Comparison of ENCODE assay signal across 17 cellular contexts in the genomic region with DNA sequence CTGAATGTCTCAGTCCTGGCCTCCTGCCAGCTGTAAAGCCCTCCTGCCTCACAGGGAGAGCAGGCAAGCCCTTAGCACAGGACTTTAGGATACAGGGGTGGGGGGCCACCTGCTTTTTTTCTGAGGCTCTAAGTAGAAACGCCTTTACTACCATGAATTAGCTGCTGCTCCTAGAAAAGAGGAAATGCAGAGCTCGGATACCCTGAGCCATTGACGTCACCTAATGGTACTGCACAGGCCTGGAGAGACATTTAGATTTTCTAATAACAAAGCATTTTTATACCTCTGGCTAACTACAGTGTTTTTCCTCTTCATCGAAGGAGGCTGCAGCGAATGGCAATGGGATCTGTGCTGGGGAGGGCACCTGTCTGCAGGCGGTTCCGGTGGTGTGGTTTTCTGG.
DNase-seq lines count a peak whose midpoint lies in the region; ATAC-seq, FAIRE-seq and TF ChIP-seq lines count a peak whose summit lies in the region.
"Had no signal": no experiment of that assay in that cellular context is flagged by ENCODE, and none has a peak within 500 bp of the region (broad histone marks: within the 10 kb centered on the region; RNA-seq: fewer than 3 reads in every experiment).

No MANE protein-coding gene starts in this region.

- peaks cover 89% of the 10 kb centered on the region for H3K4me1 ChIP-seq in OCI-LY3 (ENCODE audit: low read length)
- H3K4me1 ChIP-seq in Peyer's patch: no peaks in the 10 kb centered on the region
- no peaks in the 10 kb centered on the region for H3K4me1 ChIP-seq in PC-3 (ENCODE audit: insufficient read depth, low read length)

- no peak for TF ChIP-seq CTCF in OCI-LY3 (IDR thresholded peaks at IDR 0.05; ENCODE audit: low read depth, low read length)
- no peak for TF ChIP-seq CTCF in Peyer's patch (IDR thresholded peaks at IDR 0.05)
- no peak for TF ChIP-seq CTCF in PC-3 (conservative IDR thresholded peaks at IDR 0.05; ENCODE audit: low read depth, low read length)

- DNase-seq in GM12891 (ENCODE audit: insufficient read length, low spot score) (no peak), MV-4-11 (lab: John Stamatoyannopoulos, UW) (peak; percentile 50), germinal center (ENCODE audit: low spot score) (peak; percentile 22), Peyer's patch (no peak), PC-3 (no peak), NCI-H187 (lab: John Stamatoyannopoulos, UW) (no peak)
- DNase-seq: DMS 273 treated with DMSO at 0.1 percent for 48 hours, H9, Karpas-422, MM.1S, NCI-H1436 treated with DMSO at 0.1 percent for 48 hours, NCI-H2171, SHP77 treated with DMSO at 0.1 percent for 48 hours, SW 1271 had no signal

- FAIRE-seq in GM12891 (lab: Jason Lieb, UNC): no peak
- FAIRE-seq: HepG2 had no signal

- peak overlapping the region; percentile 93 for H3K27ac ChIP-seq in OCI-LY3 (ENCODE audit: low read length)
- H3K27ac ChIP-seq in Peyer's patch: no peak overlapping the region
- H3K27ac ChIP-seq in PC-3 (ENCODE audit: low read length): no peak overlapping the region

- H3K4me3 ChIP-seq in OCI-LY3 (ENCODE audit: low read length): peak overlapping the region; percentile 31; the same call in 1 of the 2 replicates
- no peak overlapping the region for H3K4me3 ChIP-seq in Peyer's patch
- H3K4me3 ChIP-seq in PC-3 (ENCODE audit: low read length): no peak overlapping the region

- H3K9ac ChIP-seq in OCI-LY3 (ENCODE audit: low read length) (peak overlapping the region; percentile 68), PC-3 (ENCODE audit: low read length) (no peak overlapping the region)

- H3F3A ChIP-seq in PC-3 (ENCODE audit: low read length, unreplicated experiment): no peaks in the 10 kb centered on the region

- H4K20me1 ChIP-seq in OCI-LY3 (ENCODE audit: insufficient read depth, low read length) (no peaks in the 10 kb centered on the region), PC-3 (ENCODE audit: low read length) (no peaks in the 10 kb centered on the region)

- H2AFZ ChIP-seq in OCI-LY3 (ENCODE audit: low read depth, low read length): 0 out of 2 replicates have a peak overlapping the region, but pooled peaks have one; percentile 27
- no peak overlapping the region for H2AFZ ChIP-seq in PC-3 (ENCODE audit: low read length)

- H3K27me3 ChIP-seq in OCI-LY3 (ENCODE audit: low read depth, low read length): no peaks in the 10 kb centered on the region
- no peaks in the 10 kb centered on the region for H3K27me3 ChIP-seq in Peyer's patch
- H3K27me3 ChIP-seq in PC-3 (ENCODE audit: low read length): no peaks in the 10 kb centered on the region

- TF ChIP-seq POLR2A in GM12891 (IDR thresholded peaks at IDR 0.05; ENCODE audit: low read depth, low read length) (no peak), Peyer's patch (IDR thresholded peaks at IDR 0.05) (no peak)

- H3K36me3 ChIP-seq in OCI-LY3 (replicated peaks; ENCODE audit: low read depth, low read length) (no peaks in the 10 kb centered on the region), Peyer's patch (no peaks in the 10 kb centered on the region), PC-3 (ENCODE audit: low read depth, low read length) (no peaks in the 10 kb centered on the region)

- intact Hi-C loops in PC-3 (cut with micrococcal nuclease): no loop called here

- CTCF ChIA-PET in PC-3 (lab: Charles Lee): no interaction called here

- H3K9me2 ChIP-seq in PC-3 (replicated peaks; ENCODE audit: low read length): no peaks in the 10 kb centered on the region

- ATAC-seq in PC-3: no peak
- ATAC-seq: HepG2, Panc1 had no signal

- H3K79me2 ChIP-seq in OCI-LY3 (ENCODE audit: low read length) (no peaks in the 10 kb centered on the region), PC-3 (ENCODE audit: low read length) (no peaks in the 10 kb centered on the region)

- H3K9me3 ChIP-seq in OCI-LY3 (ENCODE audit: insufficient read depth, low read length) (no peaks in the 10 kb centered on the region), Peyer's patch (no peaks in the 10 kb centered on the region), PC-3 (ENCODE audit: low read length) (no peaks in the 10 kb centered on the region)

- BruUV-seq in PC-3 (replicated peaks; lab: Mats Ljungman, UMichigan): no TSS peak

- peak overlapping the region; percentile 74 for H3K4me2 ChIP-seq in OCI-LY3 (ENCODE audit: low read length)
- no peak overlapping the region for H3K4me2 ChIP-seq in PC-3 (ENCODE audit: low read length)

- POLR2A ChIA-PET in PC-3 (lab: Charles Lee; ENCODE audit: unreplicated experiment): no interaction called here

TF ChIP-seq in GM12891, 5 proteins besides CTCF, POLR2A, EP300 and RAD21:
- TF ChIP-seq POU2F2 (IDR thresholded peaks at IDR 0.05; ENCODE audit: low read depth, low read length): no peak
- peak; percentile 72 for TF ChIP-seq SPI1 (IDR thresholded peaks at IDR 0.05; ENCODE audit: low read depth, low read length)

Comparison
In these comparisons a context has a peak if more than half of its experiments do, and no peak if none do; other contexts are left out.
1. DNase-seq: peak in MV-4-11 (single experiment) and germinal center (single experiment); none in GM12891 (single experiment), Peyer's patch (0 of 3), PC-3 (single experiment) and NCI-H187 (0 of 2).